Comparison of ENCODE assay signal across 8 cellular contexts in genomic region chr1:42817440-42817767, GRCh38. TPM values are rescaled to one million over a fixed set of nuclear protein-coding genes. Genes with fewer than 3 reads are reported as not detected.
A peak's percentile ranks its signal among the peaks of the same experiment; 100 is the strongest.
DNase-seq lines count a peak whose midpoint lies in the region; ATAC-seq and TF ChIP-seq lines count a peak whose summit lies in the region.

No MANE protein-coding gene starts in this region.

- no peak overlapping the region for H2AK9ac ChIP-seq in IMR-90 (replicated peaks; ENCODE audit: low read depth, low read length, poor library complexity)

- peaks cover 27 to 49% of the 10 kb centered on the region in 2 experiments for H3K79me1 ChIP-seq in IMR-90 (ENCODE audit: low read depth in 1 of 2, low read length in 2 of 2)

- in situ Hi-C loops in IMR-90 (cut with MboI; ENCODE audit: low sequenced_read_pairs), result no loop called here

- POLR2A ChIA-PET in IMR-90 (lab: Charles Lee; ENCODE audit: unreplicated experiment), result interaction anchor here (0.5 kb wide), 1 partner anchor 1158 kb away, joined by 3 read pairs; no protein-coding TSS in a partner anchor

- no peaks in the 10 kb centered on the region for H3K36me3 ChIP-seq in IMR-90 (ENCODE audit: control insufficient read depth, insufficient read depth, low read length)
- H3K36me3 ChIP-seq in neural cell (ENCODE audit: insufficient read depth, low read length), result no peaks in the 10 kb centered on the region

- TF ChIP-seq EP300 in neural cell (conservative IDR thresholded peaks at IDR 0.05; ENCODE audit: poor library complexity, severe bottlenecking), result no peak

- H3K14ac ChIP-seq in IMR-90 (replicated peaks; ENCODE audit: low read depth, low read length), result peak overlapping the region; percentile 81; the same call in 1 of the 2 replicates

- TF ChIP-seq CTCF in C4-2B (conservative IDR thresholded peaks at IDR 0.05) (no peak), IMR-90 (conservative IDR thresholded peaks at IDR 0.05; ENCODE audit: low read depth, low read length) (no peak), choroid plexus epithelial cell (conservative IDR thresholded peaks at IDR 0.05; ENCODE audit: low read depth, low read length) (no peak), neural cell (IDR thresholded peaks at IDR 0.05; ENCODE audit: poor library complexity, severe bottlenecking) (no peak)

- H3K4me1 ChIP-seq in IMR-90 (ENCODE audit: control insufficient read depth, insufficient read depth, low read length), result peaks cover 2% of the 10 kb centered on the region; the same call in 1 of the 2 replicates

- H4K91ac ChIP-seq in IMR-90 (ENCODE audit: insufficient read depth, low read depth, low read length), result no peak overlapping the region

- intact Hi-C loops in IMR-90 (cut with micrococcal nuclease), result loop anchor here (5.0 kb wide), 1 partner anchor 50 kb away; the partner anchor contains the start of genes C1orf50 and P3H1

- H3K9me1 ChIP-seq in IMR-90 (ENCODE audit: insufficient read depth, low read length), result no peaks in the 10 kb centered on the region; the same call in 1 of the 2 replicates

- H2BK5ac ChIP-seq in IMR-90 (ENCODE audit: low read depth, low read length, poor library complexity, severe bottlenecking), result peak overlapping the region; percentile 17

- H2AFZ ChIP-seq in IMR-90 (replicated peaks; ENCODE audit: low read length, poor library complexity), result peak overlapping the region; percentile 24
- H2AFZ ChIP-seq in neural cell (ENCODE audit: low read depth, low read length), result peak overlapping the region; percentile 54

- WGBS in IMR-90 (ENCODE audit: extremely low coverage in 2 of 2, insufficient read length in 1 of 2), 2 experiments, result no CpG with 5 or more reads among the region's 13 CpGs

- no peak for DNase-seq in IMR-90
- no peak for DNase-seq in choroid plexus epithelial cell (ENCODE audit: low read depth)
- no peak for DNase-seq in DMS79 (lab: John Stamatoyannopoulos, UW)
- DNase-seq in NCI-H748 treated with DMSO at 0.1 percent for 48 hours (lab: John Stamatoyannopoulos, UW), result no peak
- DNase-seq in activated CD4-positive, alpha-beta T cell treated with anti-CD3 and anti-CD28 coated beads, Interleukin-2, amount 50 U/mL, for 1 hour, result no peak

- H3K56ac ChIP-seq in IMR-90 (ENCODE audit: extremely low read depth, insufficient read depth, low read length), result no peak overlapping the region

- no peaks in the 10 kb centered on the region for H3K9me3 ChIP-seq in IMR-90 (ENCODE audit: control insufficient read depth, insufficient read depth, low read length)
- no peaks in the 10 kb centered on the region for H3K9me3 ChIP-seq in neural cell (ENCODE audit: low read length)

- no peak overlapping the region for H2AK5ac ChIP-seq in IMR-90 (ENCODE audit: low read depth, low read length)

- H4K5ac ChIP-seq in IMR-90 (ENCODE audit: low read depth, low read length), result no peak overlapping the region

- H4K20me1 ChIP-seq in IMR-90 (ENCODE audit: insufficient read depth, low read length) (no peaks in the 10 kb centered on the region), neural cell (ENCODE audit: insufficient read depth) (no peaks in the 10 kb centered on the region)

- H3K4me3 ChIP-seq in IMR-90 (ENCODE audit: insufficient read depth, low read depth, low read length) (peak overlapping the region; percentile 92), choroid plexus epithelial cell (ENCODE audit: low read depth, low read length) (peak overlapping the region; percentile 62), neural cell (ENCODE audit: low read length) (peak overlapping the region; percentile 68)

- H3K4me2 ChIP-seq in IMR-90 (ENCODE audit: low read depth, low read length) (peak overlapping the region; percentile 100), neural cell (ENCODE audit: low read length) (peak overlapping the region; percentile 60)

- H3K4ac ChIP-seq in IMR-90 (ENCODE audit: low read depth, low read length), result no peak overlapping the region

- H4K8ac ChIP-seq in IMR-90 (ENCODE audit: low read depth in 2 of 2, low read length in 2 of 2), result peak overlapping the region; percentile 22 to 94; a peak in 2 of 4 replicates

- dilution Hi-C loops in IMR-90 (cut with HindIII; ENCODE audit: low sequenced_read_pairs, unreplicated experiment), result no loop called here

- H3K9ac ChIP-seq in IMR-90 (ENCODE audit: low read depth, low read length) (peak overlapping the region; percentile 81; the same call in 1 of the 2 replicates), neural cell (ENCODE audit: low read length) (peak overlapping the region; percentile 80)

- no peaks in the 10 kb centered on the region for H3F3A ChIP-seq in neural cell (ENCODE audit: insufficient read depth, low read length, poor library complexity, severe bottlenecking)

- H2BK15ac ChIP-seq in IMR-90 (ENCODE audit: low read depth, low read length), result no peak overlapping the region

- no peaks in the 10 kb centered on the region for H3K9me2 ChIP-seq in neural cell (ENCODE audit: insufficient read depth, low read length)

- CTCF ChIA-PET in IMR-90 (lab: Yijun Ruan, JAX), result no interaction called here

- no TSS peak for BruUV-seq in IMR-90 (replicated peaks; lab: Mats Ljungman, UMichigan)

- ATAC-seq in IMR-90 (ENCODE audit: low read depth), result no peak
- no peak for ATAC-seq in HG02678 (IDR thresholded peaks at IDR 0.05; ENCODE audit: unreplicated experiment)

- H3K27me3 ChIP-seq in IMR-90 (ENCODE audit: control insufficient read depth, insufficient read depth, low read length) (no peaks in the 10 kb centered on the region), neural cell (ENCODE audit: insufficient read depth, low read depth, low read length) (no peaks in the 10 kb centered on the region)

- peak overlapping the region; percentile 79 for H3K27ac ChIP-seq in C4-2B
- no peak overlapping the region; the same call in 1 of the 2 replicates for H3K27ac ChIP-seq in IMR-90 (ENCODE audit: insufficient read depth, low read length)
- H3K27ac ChIP-seq in neural cell (ENCODE audit: low read length), result peak overlapping the region; percentile 95

- no peak for TF ChIP-seq RAD21 in IMR-90 (IDR thresholded peaks at IDR 0.05; ENCODE audit: low read length)
- TF ChIP-seq RAD21 in neural cell (conservative IDR thresholded peaks at IDR 0.05), result no peak

- peak overlapping the region; percentile 88; the same call in 1 of the 2 replicates for H3K23ac ChIP-seq in IMR-90 (ENCODE audit: low read depth, low read length)

- no peak overlapping the region for H2BK20ac ChIP-seq in IMR-90 (ENCODE audit: low read depth, low read length)

- TF ChIP-seq POLR2A in IMR-90 (IDR thresholded peaks at IDR 0.05; ENCODE audit: low read depth, low read length), result no peak

- H2BK120ac ChIP-seq in IMR-90 (ENCODE audit: low read depth, low read length), result no peak overlapping the region

- H3K18ac ChIP-seq in IMR-90 (ENCODE audit: low read depth, low read length), result peak overlapping the region; percentile 73; the same call in 1 of the 2 replicates

- H3K79me2 ChIP-seq in neural cell (replicated peaks; ENCODE audit: insufficient read depth, low read length), result peaks cover 27% of the 10 kb centered on the region

TF ChIP-seq in IMR-90, 13 proteins besides CTCF, POLR2A, EP300 and RAD21 (continues in another document):
- no peak for TF ChIP-seq RCOR1 (IDR thresholded peaks at IDR 0.05; ENCODE audit: insufficient replicate concordance, low read length)

TF ChIP-seq in neural cell, 6 proteins besides CTCF, POLR2A, EP300 and RAD21 (continues in another document):
- TF ChIP-seq TAF1 (IDR thresholded peaks at IDR 0.05; ENCODE audit: low read depth) (no peak), SMC3 (conservative IDR thresholded peaks at IDR 0.05; ENCODE audit: poor library complexity) (no peak), POLR2AphosphoS5 (IDR thresholded peaks at IDR 0.05) (no peak)

RNA-seq across cellular contexts. Expression of gene SVBP, which starts 0.2 kb away (rescaled TPM):
- 9.7 and 12.2 TPM in 2 replicates for total RNA-seq in IMR-90 (2012; rRNA removed)
- polyA plus RNA-seq in IMR-90 (2012; rRNA removed) (10.5 and 11.5 TPM in 2 replicates), neural cell (210 and 231 TPM in 2 replicates)
- 3.8 and 12.8 TPM in 2 replicates for polyA plus RNA-seq in IMR-90 (2012; cell fraction: cytosol; rRNA removed)
- polyA plus RNA-seq in IMR-90 (2012; cell fraction: nucleus; rRNA removed; ENCODE audit: low replicate concordance), result 0.52 and 5.8 TPM in 2 replicates
- polyA minus RNA-seq in neural cell, result 96.7 and 97.8 TPM in 2 replicates

RNA-seq across cellular contexts. Expression of gene ERMAP, which starts 0.5 kb away (rescaled TPM):
- 5.0 and 5.6 TPM in 2 replicates for total RNA-seq in IMR-90 (2012; rRNA removed)
- 5.9 and 7.2 TPM in 2 replicates for polyA plus RNA-seq in IMR-90 (2012; rRNA removed)
- 3.4 and 3.6 TPM in 2 replicates for polyA plus RNA-seq in IMR-90 (2012; cell fraction: cytosol; rRNA removed)
- polyA plus RNA-seq in IMR-90 (2012; cell fraction: nucleus; rRNA removed; ENCODE audit: low replicate concordance), result 8.3 and 25.2 TPM in 2 replicates
- polyA plus RNA-seq in neural cell, result 10.2 and 10.6 TPM in 2 replicates
- 10.7 and 12.4 TPM in 2 replicates for polyA minus RNA-seq in neural cell

RNA-seq across cellular contexts. Expression of gene ZNF691, which starts 29.0 kb away (rescaled TPM):
- total RNA-seq in IMR-90 (2012; rRNA removed), result 13.6 and 15.3 TPM in 2 replicates
- polyA plus RNA-seq in IMR-90 (2012; rRNA removed) (6.2 and 6.8 TPM in 2 replicates), neural cell (14.9 and 16.2 TPM in 2 replicates)
- polyA plus RNA-seq in IMR-90 (2012; cell fraction: cytosol; rRNA removed), result 3.5 and 3.7 TPM in 2 replicates
- 16.7 and 23.4 TPM in 2 replicates for polyA plus RNA-seq in IMR-90 (2012; cell fraction: nucleus; rRNA removed; ENCODE audit: low replicate concordance)
- polyA minus RNA-seq in neural cell, result 19.5 and 20.3 TPM in 2 replicates

RNA-seq across cellular contexts. Expression of gene TMEM269, which starts 32.6 kb away (rescaled TPM):
- total RNA-seq in IMR-90 (2012; rRNA removed), result not detected in 2 replicates
- polyA plus RNA-seq in IMR-90 (2012; rRNA removed) (0.14 TPM in 1 of 2 replicates, not detected in the other), neural cell (1.1 and 1.9 TPM in 2 replicates)
- not detected in 2 replicates for polyA plus RNA-seq in IMR-90 (2012; cell fraction: cytosol; rRNA removed)
- polyA plus RNA-seq in IMR-90 (2012; cell fraction: nucleus; rRNA removed; ENCODE audit: low replicate concordance), result 0.02 and 0.06 TPM in 2 replicates
- polyA minus RNA-seq in neural cell, result 1.6 and 1.7 TPM in 2 replicates

RNA-seq across cellular contexts. Expression of gene C1orf50, which starts 50.4 kb away (rescaled TPM):
- total RNA-seq in IMR-90 (2012; rRNA removed), result 2.0 and 3.9 TPM in 2 replicates
- polyA plus RNA-seq in IMR-90 (2012; rRNA removed) (4.7 and 6.0 TPM in 2 replicates), neural cell (10.2 and 26.7 TPM in 2 replicates)
- 0.88 and 2.3 TPM in 2 replicates for polyA plus RNA-seq in IMR-90 (2012; cell fraction: cytosol; rRNA removed)
- polyA plus RNA-seq in IMR-90 (2012; cell fraction: nucleus; rRNA removed; ENCODE audit: low replicate concordance), result 0.64 and 7.0 TPM in 2 replicates
- polyA minus RNA-seq in neural cell, result 17.4 and 23.6 TPM in 2 replicates

Comparison
In these comparisons a context has a peak if more than half of its experiments do, and no peak if none do; other contexts are left out.
1. RNA of gene SVBP, which starts 0.2 kb away (polyA plus RNA-seq): 210 to 231 TPM in neural cell; 0.52 to 12.8 TPM in IMR-90; every median in the first group is over 10 times any median in the second.
2. Peak in every context shown above with its lines, with median percentiles within 50 percentile points of each other: H3K4me3 ChIP-seq.